Comparison of ENCODE assay signal across 37 cellular contexts in the genomic region with DNA sequence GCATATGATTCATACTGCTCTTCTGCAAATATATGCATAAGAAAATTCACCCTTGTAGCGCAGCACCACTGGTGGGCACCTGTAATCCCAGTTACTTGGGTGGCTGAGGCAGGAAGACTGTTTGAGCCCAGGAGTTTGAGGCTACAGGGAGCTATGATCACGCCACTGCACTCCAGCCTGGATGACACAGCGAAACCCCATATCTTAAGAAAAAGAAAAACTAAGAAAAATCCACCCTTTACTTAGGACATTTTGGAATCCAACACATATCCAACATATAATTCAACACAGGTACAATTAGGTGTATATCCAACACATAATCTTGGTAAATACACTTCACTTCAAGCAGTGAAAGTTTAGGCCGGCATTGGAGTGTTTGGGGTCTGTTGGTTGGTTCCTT.
"Had no signal": no experiment of that assay in that cellular context is flagged by ENCODE, and none has a peak within 500 bp of the region (broad histone marks: within the 10 kb centered on the region; RNA-seq: fewer than 3 reads in every experiment).

No MANE protein-coding gene starts in this region.

- H3K9me3 ChIP-seq: adrenal gland, body of pancreas had no signal

- H3K27ac Mint-ChIP-seq: activated CD4-positive, alpha-beta memory T cell treated with anti-CD3 and anti-CD28 coated beads for 36 hours; activated CD4-positive, alpha-beta T cell treated with anti-CD3 and anti-CD28 coated beads for 36 hours; activated CD4-positive, alpha-beta T cell treated with anti-CD3 and anti-CD28 coated beads, Interleukin-2, amount 10 ng/mL, durations not matched to agents 7 days and 5 days; activated CD8-positive, alpha-beta T cell treated with anti-CD3 and anti-CD28 coated beads for 36 hours; activated naive CD4-positive, alpha-beta T cell treated with anti-CD3 and anti-CD28 coated beads for 36 hours; activated naive CD4-positive, alpha-beta T cell treated with anti-CD3 and anti-CD28 coated beads, Interleukin-2, amount 50 U/mL, for 72 hours; activated naive CD8-positive, alpha-beta T cell treated with anti-CD3 and anti-CD28 coated beads for 36 hours; activated T-cell treated with anti-CD3 and anti-CD28 coated beads, Interleukin-2, amount 50 U/mL, for 72 hours; activated T-helper 1 cell treated with anti-CD3 and anti-CD28 coated beads, Interleukin-12 subunit alpha, Interleukin-12 subunit beta, Interleukin-2, Interleukin-4 antibody, amounts not matched to agents 30 ng/mL and 10 ng/mL and 1 ng/mL, durations not matched to agents 14 hours and 24 hours and 36 hours; activated T-helper 17 cell treated with anti-CD3 and anti-CD28 coated beads, Interleukin-2, amount 50 U/mL, for 72 hours; T-helper 1 cell treated with Interleukin-12 subunit alpha and Interleukin-12 subunit beta and Interleukin-4 antibody, amounts not matched to agents 30 μg/mL and 1 μg/mL, for 36 hours; T-helper 2 cell treated with Interferon-gamma antibody and Interleukin-4, amounts not matched to agents 5 μg/mL and 100 μg/mL, for 36 hours; WTC11 had no signal

- H3K27ac ChIP-seq: adrenal gland, body of pancreas, brain microvascular endothelial cell, cardiac muscle cell, WERI-Rb-1 had no signal

- H3K4me1 ChIP-seq: body of pancreas had no signal

- H3K36me3 ChIP-seq: adrenal gland, brain microvascular endothelial cell, cardiac muscle cell, WERI-Rb-1 had no signal

- H3K27me3 ChIP-seq: adrenal gland, body of pancreas, brain microvascular endothelial cell, cardiac muscle cell had no signal

- H3K9me3 Mint-ChIP-seq: activated CD4-positive, alpha-beta memory T cell treated with anti-CD3 and anti-CD28 coated beads for 36 hours; activated CD4-positive, alpha-beta T cell treated with anti-CD3 and anti-CD28 coated beads, Interleukin-2, amount 10 ng/mL, durations not matched to agents 7 days and 5 days; activated CD8-positive, alpha-beta T cell treated with anti-CD3 and anti-CD28 coated beads for 36 hours; activated naive CD4-positive, alpha-beta T cell treated with anti-CD3 and anti-CD28 coated beads for 36 hours; activated naive CD4-positive, alpha-beta T cell treated with anti-CD3 and anti-CD28 coated beads, Interleukin-2, amount 50 U/mL, for 72 hours; activated naive CD8-positive, alpha-beta T cell treated with anti-CD3 and anti-CD28 coated beads for 36 hours; activated T-cell treated with anti-CD3 and anti-CD28 coated beads, Interleukin-2, amount 50 U/mL, for 4 hours; activated T-cell treated with anti-CD3 and anti-CD28 coated beads, Interleukin-2, amount 50 U/mL, for 72 hours; activated T-helper 1 cell treated with anti-CD3 and anti-CD28 coated beads, Interleukin-12 subunit alpha, Interleukin-12 subunit beta, Interleukin-2, Interleukin-4 antibody, amounts not matched to agents 30 ng/mL and 10 ng/mL and 1 ng/mL, durations not matched to agents 14 hours and 24 hours and 36 hours; activated T-helper 17 cell treated with anti-CD3 and anti-CD28 coated beads, Interleukin-2, amount 50 U/mL, for 72 hours; central memory CD8-positive, alpha-beta T cell; T-helper 1 cell treated with Interleukin-12 subunit alpha and Interleukin-12 subunit beta and Interleukin-4 antibody, amounts not matched to agents 30 μg/mL and 1 μg/mL, for 36 hours; T-helper 2 cell treated with Interferon-gamma antibody and Interleukin-4, amounts not matched to agents 5 μg/mL and 100 μg/mL, for 36 hours; WTC11 had no signal

- H3K27me3 Mint-ChIP-seq: activated CD4-positive, alpha-beta T cell treated with anti-CD3 and anti-CD28 coated beads for 36 hours; activated CD4-positive, alpha-beta T cell treated with anti-CD3 and anti-CD28 coated beads, Interleukin-2, amount 10 ng/mL, durations not matched to agents 7 days and 5 days; activated CD8-positive, alpha-beta T cell treated with anti-CD3 and anti-CD28 coated beads for 36 hours; activated naive CD8-positive, alpha-beta T cell treated with anti-CD3 and anti-CD28 coated beads for 36 hours; activated T-helper 17 cell treated with anti-CD3 and anti-CD28 coated beads, Interleukin-2, amount 50 U/mL, for 72 hours had no signal

- H3K36me3 Mint-ChIP-seq: activated CD4-positive, alpha-beta memory T cell treated with anti-CD3 and anti-CD28 coated beads for 36 hours; activated naive CD4-positive, alpha-beta T cell treated with anti-CD3 and anti-CD28 coated beads, Interleukin-2, amount 50 U/mL, for 72 hours; activated naive CD8-positive, alpha-beta T cell treated with anti-CD3 and anti-CD28 coated beads for 36 hours; WTC11 had no signal

- H3K4me3 Mint-ChIP-seq: activated CD4-positive, alpha-beta memory T cell treated with anti-CD3 and anti-CD28 coated beads for 36 hours; activated CD4-positive, alpha-beta T cell treated with anti-CD3 and anti-CD28 coated beads for 36 hours; activated CD4-positive, alpha-beta T cell treated with anti-CD3 and anti-CD28 coated beads, Interleukin-2, amount 10 ng/mL, durations not matched to agents 7 days and 5 days; activated CD8-positive, alpha-beta T cell treated with anti-CD3 and anti-CD28 coated beads for 36 hours; activated naive CD4-positive, alpha-beta T cell treated with anti-CD3 and anti-CD28 coated beads for 36 hours; activated naive CD8-positive, alpha-beta T cell treated with anti-CD3 and anti-CD28 coated beads for 36 hours; activated T-cell treated with anti-CD3 and anti-CD28 coated beads, Interleukin-2, amount 50 U/mL, for 4 hours; activated T-cell treated with anti-CD3 and anti-CD28 coated beads, Interleukin-2, amount 50 U/mL, for 72 hours; activated T-helper 1 cell treated with anti-CD3 and anti-CD28 coated beads, Interleukin-12 subunit alpha, Interleukin-12 subunit beta, Interleukin-2, Interleukin-4 antibody, amounts not matched to agents 30 ng/mL and 10 ng/mL and 1 ng/mL, durations not matched to agents 14 hours and 24 hours and 36 hours; activated T-helper 17 cell treated with anti-CD3 and anti-CD28 coated beads, Interleukin-2, amount 50 U/mL, for 72 hours; central memory CD8-positive, alpha-beta T cell; T-helper 1 cell treated with Interleukin-12 subunit alpha and Interleukin-12 subunit beta and Interleukin-4 antibody, amounts not matched to agents 30 μg/mL and 1 μg/mL, for 36 hours; T-helper 2 cell treated with Interferon-gamma antibody and Interleukin-4, amounts not matched to agents 5 μg/mL and 100 μg/mL, for 36 hours; WTC11 had no signal

- H3K4me3 ChIP-seq: adrenal gland, body of pancreas, cardiac muscle cell had no signal

- DNase-seq: activated CD4-positive, alpha-beta memory T cell treated with anti-CD3 and anti-CD28 coated beads for 36 hours; activated CD4-positive, alpha-beta T cell treated with anti-CD3 and anti-CD28 coated beads for 1 hour; activated CD4-positive, alpha-beta T cell treated with anti-CD3 and anti-CD28 coated beads for 36 hours; activated CD4-positive, alpha-beta T cell treated with anti-CD3 and anti-CD28 coated beads for 48 hours; activated CD4-positive, alpha-beta T cell treated with anti-CD3 and anti-CD28 coated beads, Interleukin-2, amount 10 ng/mL, durations not matched to agents 7 days and 5 days; activated CD4-positive, CD25-positive, alpha-beta regulatory T cell; activated CD8-positive, alpha-beta memory T cell treated with anti-CD3 and anti-CD28 coated beads, Interleukin-2, amount 50 U/mL, for 4 hours; activated CD8-positive, alpha-beta T cell treated with anti-CD3 and anti-CD28 coated beads for 36 hours; activated effector memory CD4-positive, alpha-beta T cell treated with anti-CD3 and anti-CD28 coated beads, Interleukin-2, amount 50 U/mL, for 16 hours; activated gamma-delta T cell treated with Interleukin-2 at 50 U/mL for 16 hours; activated naive CD4-positive, alpha-beta T cell; activated naive CD4-positive, alpha-beta T cell treated with anti-CD3 and anti-CD28 coated beads for 36 hours; activated naive CD4-positive, alpha-beta T cell treated with anti-CD3 and anti-CD28 coated beads, Interleukin-2, amount 50 U/mL, for 16 hours; activated naive CD8-positive, alpha-beta T cell treated with anti-CD3 and anti-CD28 coated beads for 36 hours; activated T-cell treated with anti-CD3 and anti-CD28 coated beads for 4 hours; activated T-cell treated with anti-CD3 and anti-CD28 coated beads, Interleukin-2, amount 50 U/mL, for 1 hour; activated T-cell treated with anti-CD3 and anti-CD28 coated beads, Interleukin-2, amount 50 U/mL, for 4 hours; activated T-cell treated with anti-CD3 and anti-CD28 coated beads, Interleukin-2, amount 50 U/mL, for 72 hours; adrenal gland; amniotic stem cell; aorta; body of pancreas; brain microvascular endothelial cell; caudate nucleus; cerebellar nuclear complex; T-helper 1 cell; T-helper 2 cell; T-helper 9 cell; WERI-Rb-1 had no signal

- H3K4me1 Mint-ChIP-seq: activated CD4-positive, alpha-beta T cell treated with anti-CD3 and anti-CD28 coated beads for 36 hours; activated CD4-positive, alpha-beta T cell treated with anti-CD3 and anti-CD28 coated beads, Interleukin-2, amount 10 ng/mL, durations not matched to agents 7 days and 5 days; activated naive CD8-positive, alpha-beta T cell treated with anti-CD3 and anti-CD28 coated beads for 36 hours; activated T-helper 17 cell treated with anti-CD3 and anti-CD28 coated beads, Interleukin-2, amount 50 U/mL, for 72 hours; central memory CD8-positive, alpha-beta T cell had no signal
